In the genomic region with DNA sequence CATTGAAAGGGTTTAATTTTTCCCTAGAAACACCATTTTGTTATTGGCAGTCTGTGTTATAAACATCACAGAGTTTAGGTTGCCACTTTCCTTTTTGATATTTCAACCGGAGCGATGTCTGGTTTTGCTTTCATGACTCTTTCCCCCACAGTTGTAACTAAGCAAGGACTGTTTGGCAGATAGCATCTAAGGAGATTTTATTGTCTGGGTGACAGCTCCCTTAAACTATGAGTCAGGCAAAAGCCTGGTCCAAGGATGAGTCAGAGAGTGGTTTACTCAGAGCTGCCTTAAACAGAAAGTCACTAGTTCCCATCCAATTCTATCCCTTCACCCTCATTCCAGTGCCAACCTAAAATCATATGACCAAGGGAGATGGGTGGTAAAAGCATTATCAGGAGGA, we compare ENCODE assay signal across 1 cellular context.
TF ChIP-seq lines count a peak whose summit lies in the region.

No MANE protein-coding gene starts in this region.

TF ChIP-seq in GM12878, 131 proteins besides CTCF, POLR2A, EP300 and RAD21 (continued from another document):
- TF ChIP-seq CEBPZ (IDR thresholded peaks at IDR 0.05; ENCODE audit: low read depth, low read length) = no peak
- TF ChIP-seq KLF5 (IDR thresholded peaks at IDR 0.05; ENCODE audit: partially characterized antibody) = no peak
- TF ChIP-seq RUNX3 (IDR thresholded peaks at IDR 0.05; ENCODE audit: low read length) = no peak
- TF ChIP-seq ZBED1 (IDR thresholded peaks at IDR 0.05; ENCODE audit: borderline replicate concordance) = no peak
- no peak for TF ChIP-seq SMAD5 (IDR thresholded peaks at IDR 0.05; ENCODE audit: low read depth)
TF ChIP-seq in GM12878: peak in this region for 0.
